1 cellular context compared by ENCODE assay signal in genomic region chr11:65857500-65858353, GRCh38.
TF ChIP-seq lines count a peak whose summit lies in the region.

Gene CFL1 (minus strand): TSS chr11:65858180. CDS start chr11:65858099, 81 bp downstream.

TF ChIP-seq in HepG2, 621 proteins besides CTCF, POLR2A, EP300 and RAD21 (continued from another document and continues in another):
- peak; percentile 93; the same call in 1 of the 2 replicates for TF ChIP-seq KLF11 (CRISPR knock-in tag; IDR thresholded peaks at IDR 0.05)
- no peak for TF ChIP-seq ZNF121 (CRISPR knock-in tag; IDR thresholded peaks at IDR 0.05)
- peak; percentile 56; the same call in 1 of the 2 replicates for TF ChIP-seq ZNF274 (CRISPR knock-in tag; IDR thresholded peaks at IDR 0.05)
- 0 out of 2 replicates have a peak, but pooled peaks have one; percentile 68 for TF ChIP-seq ARNTL (CRISPR knock-in tag; IDR thresholded peaks at IDR 0.05)
- no peak for TF ChIP-seq NFE2L2 (IDR thresholded peaks at IDR 0.05; ENCODE audit: low read length)
- TF ChIP-seq NR2C2 (CRISPR knock-in tag; IDR thresholded peaks at IDR 0.05; ENCODE audit: borderline replicate concordance), result peak; percentile 90
- TF ChIP-seq CEBPZ (IDR thresholded peaks at IDR 0.05; ENCODE audit: low read length), result no peak
- peak; percentile 98 for TF ChIP-seq ZNF574 (CRISPR knock-in tag; IDR thresholded peaks at IDR 0.05)
- no peak for TF ChIP-seq CREB3 (CRISPR knock-in tag; IDR thresholded peaks at IDR 0.05)
- TF ChIP-seq ZNF737 (CRISPR knock-in tag; IDR thresholded peaks at IDR 0.05; ENCODE audit: borderline replicate concordance), result no peak
- TF ChIP-seq CBFB (CRISPR knock-in tag; IDR thresholded peaks at IDR 0.05), result peak; percentile 88
- no peak for TF ChIP-seq HHEX (CRISPR knock-in tag; IDR thresholded peaks at IDR 0.05)
- no peak for TF ChIP-seq HMGA1 (CRISPR knock-in tag; conservative IDR thresholded peaks at IDR 0.05)
- no peak for TF ChIP-seq TCF7 (IDR thresholded peaks at IDR 0.05; ENCODE audit: low read depth)
- peak; percentile 89 for TF ChIP-seq DR1 (CRISPR knock-in tag; IDR thresholded peaks at IDR 0.05)
- 0 out of 2 replicates have a peak, but pooled peaks have one; percentile 56 for TF ChIP-seq ATF6 (CRISPR knock-in tag; conservative IDR thresholded peaks at IDR 0.05)
- peak; percentile 38; the same call in 1 of the 2 replicates for TF ChIP-seq UBTF (CRISPR knock-in tag; IDR thresholded peaks at IDR 0.05)
- TF ChIP-seq PAXIP1 (CRISPR knock-in tag; conservative IDR thresholded peaks at IDR 0.05), result peak; percentile 47; the same call in 1 of the 2 replicates
- no peak for TF ChIP-seq GABPA (IDR thresholded peaks at IDR 0.05; ENCODE audit: low read depth, low read length)
- peak; percentile 95 for TF ChIP-seq GABPA (CRISPR knock-in tag; IDR thresholded peaks at IDR 0.05; ENCODE audit: low read depth)
- TF ChIP-seq IKZF5 (CRISPR knock-in tag; IDR thresholded peaks at IDR 0.05), result peak; percentile 83
- TF ChIP-seq RBM39 (IDR thresholded peaks at IDR 0.05; ENCODE audit: low read depth, low read length, poor library complexity, severe bottlenecking), result peak; percentile 97
- TF ChIP-seq TBL1XR1 (IDR thresholded peaks at IDR 0.05; ENCODE audit: borderline replicate concordance, low read length, partially characterized antibody), result peak; percentile 55
- TF ChIP-seq RELA (CRISPR knock-in tag; IDR thresholded peaks at IDR 0.05), result no peak
- peak; percentile 68; the same call in 1 of the 2 replicates for TF ChIP-seq HDAC2 (CRISPR knock-in tag; IDR thresholded peaks at IDR 0.05)
- no peak for TF ChIP-seq NONO (IDR thresholded peaks at IDR 0.05)
- peak; percentile 67 for TF ChIP-seq NONO (CRISPR knock-in tag; conservative IDR thresholded peaks at IDR 0.05)
- 0 out of 2 replicates have a peak, but pooled peaks have one; percentile 79 for TF ChIP-seq KIAA2018 (CRISPR knock-in tag; IDR thresholded peaks at IDR 0.05; ENCODE audit: borderline replicate concordance)
- no peak for TF ChIP-seq ISX (CRISPR knock-in tag; conservative IDR thresholded peaks at IDR 0.05)
- TF ChIP-seq PHF20 (CRISPR knock-in tag; IDR thresholded peaks at IDR 0.05), result peak; percentile 63
- 0 out of 2 replicates have a peak, but pooled peaks have one; percentile 85 for TF ChIP-seq YEATS2 (CRISPR knock-in tag; IDR thresholded peaks at IDR 0.05; ENCODE audit: borderline replicate concordance)
